Comparison of ENCODE assay signal across 3 cellular contexts in the genomic region with DNA sequence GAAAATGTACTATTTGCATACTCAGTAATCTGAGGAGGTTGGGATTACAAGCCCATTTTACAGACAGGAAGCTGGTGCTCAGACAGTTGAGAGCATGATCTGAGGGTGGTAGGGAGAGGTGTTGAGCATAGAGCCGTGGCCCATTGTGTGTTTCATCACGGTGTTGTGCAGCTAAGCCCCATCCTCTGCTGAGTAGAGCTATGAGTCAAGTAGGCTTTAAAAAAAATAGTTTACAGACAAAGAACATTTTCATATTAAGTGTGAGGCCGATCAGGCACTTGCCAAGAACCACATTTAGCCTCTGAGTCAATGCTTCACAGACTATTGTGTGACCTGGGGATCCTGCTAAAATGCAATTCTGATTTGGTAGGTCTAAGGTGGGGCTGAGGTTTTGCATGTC.
TF ChIP-seq lines count a peak whose summit lies in the region.

No MANE protein-coding gene starts in this region.

TF ChIP-seq in SK-N-SH treated with all-trans-retinoic acid at 6 μM for 48 hours, 23 proteins besides CTCF, POLR2A, EP300 and RAD21:
- TF ChIP-seq ZFP3 (CRISPR knock-in tag; IDR thresholded peaks at IDR 0.05) (peak; percentile 89), TSHZ2 (CRISPR knock-in tag; IDR thresholded peaks at IDR 0.05) (no peak)

TF ChIP-seq in SK-N-SH, 30 proteins besides CTCF, POLR2A, EP300 and RAD21:
- TF ChIP-seq, protein P1, sequence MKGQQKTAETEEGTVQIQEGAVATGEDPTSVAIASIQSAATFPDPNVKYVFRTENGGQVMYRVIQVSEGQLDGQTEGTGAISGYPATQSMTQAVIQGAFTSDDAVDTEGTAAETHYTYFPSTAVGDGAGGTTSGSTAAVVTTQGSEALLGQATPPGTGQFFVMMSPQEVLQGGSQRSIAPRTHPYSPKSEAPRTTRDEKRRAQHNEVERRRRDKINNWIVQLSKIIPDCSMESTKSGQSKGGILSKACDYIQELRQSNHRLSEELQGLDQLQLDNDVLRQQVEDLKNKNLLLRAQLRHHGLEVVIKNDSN (IDR thresholded peaks at IDR 0.05; ENCODE audit: borderline replicate concordance, low read depth) = no peak
- no peak for TF ChIP-seq TCF12 (IDR thresholded peaks at IDR 0.05)
- TF ChIP-seq SIN3A (IDR thresholded peaks at IDR 0.05; ENCODE audit: borderline replicate concordance, low read depth, low read length) = no peak
- no peak for TF ChIP-seq NRF1 (IDR thresholded peaks at IDR 0.05; ENCODE audit: low read depth, low read length)
- TF ChIP-seq, protein P2, sequence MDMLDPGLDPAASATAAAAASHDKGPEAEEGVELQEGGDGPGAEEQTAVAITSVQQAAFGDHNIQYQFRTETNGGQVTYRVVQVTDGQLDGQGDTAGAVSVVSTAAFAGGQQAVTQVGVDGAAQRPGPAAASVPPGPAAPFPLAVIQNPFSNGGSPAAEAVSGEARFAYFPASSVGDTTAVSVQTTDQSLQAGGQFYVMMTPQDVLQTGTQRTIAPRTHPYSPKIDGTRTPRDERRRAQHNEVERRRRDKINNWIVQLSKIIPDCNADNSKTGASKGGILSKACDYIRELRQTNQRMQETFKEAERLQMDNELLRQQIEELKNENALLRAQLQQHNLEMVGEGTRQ (IDR thresholded peaks at IDR 0.05; ENCODE audit: borderline replicate concordance, low read depth, low read length) = no peak
- TF ChIP-seq POLR2AphosphoS5 (IDR thresholded peaks at IDR 0.05; ENCODE audit: low read depth, low read length) = no peak
- no peak for TF ChIP-seq PBX3 (IDR thresholded peaks at IDR 0.05)
- no peak for TF ChIP-seq CHD2 (IDR thresholded peaks at IDR 0.05; ENCODE audit: low read length, partially characterized antibody)
- no peak; the same call in 1 of the 2 replicates for TF ChIP-seq NFIC (IDR thresholded peaks at IDR 0.05; ENCODE audit: borderline replicate concordance)
- TF ChIP-seq GABPA (IDR thresholded peaks at IDR 0.05; ENCODE audit: low read depth) = no peak
- TF ChIP-seq FOSL2 (IDR thresholded peaks at IDR 0.05; ENCODE audit: borderline replicate concordance, low read depth) = no peak
- no peak for TF ChIP-seq MAX (IDR thresholded peaks at IDR 0.05; ENCODE audit: low read depth)
- TF ChIP-seq, protein P3, sequence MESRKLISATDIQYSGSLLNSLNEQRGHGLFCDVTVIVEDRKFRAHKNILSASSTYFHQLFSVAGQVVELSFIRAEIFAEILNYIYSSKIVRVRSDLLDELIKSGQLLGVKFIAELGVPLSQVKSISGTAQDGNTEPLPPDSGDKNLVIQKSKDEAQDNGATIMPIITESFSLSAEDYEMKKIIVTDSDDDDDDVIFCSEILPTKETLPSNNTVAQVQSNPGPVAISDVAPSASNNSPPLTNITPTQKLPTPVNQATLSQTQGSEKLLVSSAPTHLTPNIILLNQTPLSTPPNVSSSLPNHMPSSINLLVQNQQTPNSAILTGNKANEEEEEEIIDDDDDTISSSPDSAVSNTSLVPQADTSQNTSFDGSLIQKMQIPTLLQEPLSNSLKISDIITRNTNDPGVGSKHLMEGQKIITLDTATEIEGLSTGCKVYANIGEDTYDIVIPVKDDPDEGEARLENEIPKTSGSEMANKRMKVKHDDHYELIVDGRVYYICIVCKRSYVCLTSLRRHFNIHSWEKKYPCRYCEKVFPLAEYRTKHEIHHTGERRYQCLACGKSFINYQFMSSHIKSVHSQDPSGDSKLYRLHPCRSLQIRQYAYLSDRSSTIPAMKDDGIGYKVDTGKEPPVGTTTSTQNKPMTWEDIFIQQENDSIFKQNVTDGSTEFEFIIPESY (IDR thresholded peaks at IDR 0.05; ENCODE audit: borderline replicate concordance, low read depth) = no peak
- no peak for TF ChIP-seq GATA2 (CRISPR knock-in tag; IDR thresholded peaks at IDR 0.05)
- no peak for TF ChIP-seq ELF1 (IDR thresholded peaks at IDR 0.05)
- TF ChIP-seq MEF2A (IDR thresholded peaks at IDR 0.05; ENCODE audit: borderline replicate concordance, low read depth) = no peak
- TF ChIP-seq RXRA (IDR thresholded peaks at IDR 0.05; ENCODE audit: borderline replicate concordance, low read depth) = no peak
- no peak for TF ChIP-seq SMC3 (IDR thresholded peaks at IDR 0.05; ENCODE audit: low read depth, low read length)
TF ChIP-seq in SK-N-SH: peak in this region for 0.

TF ChIP-seq in endothelial cell of umbilical vein, 7 proteins besides CTCF, POLR2A, EP300 and RAD21:
- TF ChIP-seq GATA2 (IDR thresholded peaks at IDR 0.05; ENCODE audit: insufficient read depth, insufficient read length, low read depth, low read length) (no peak), MAX (IDR thresholded peaks at IDR 0.05; ENCODE audit: insufficient read depth, insufficient read length) (no peak), POLR2AphosphoS5 (IDR thresholded peaks at IDR 0.05; ENCODE audit: insufficient read depth, low read depth, low read length) (no peak), EZH2 (IDR thresholded peaks at IDR 0.05; ENCODE audit: borderline replicate concordance, low read depth, low read length, severe bottlenecking) (no peak), FOS (IDR thresholded peaks at IDR 0.05; ENCODE audit: borderline replicate concordance, insufficient read depth, low read length) (no peak), MYC (IDR thresholded peaks at IDR 0.05; ENCODE audit: low read depth, low read length) (no peak), JUN (IDR thresholded peaks at IDR 0.05; ENCODE audit: borderline replicate concordance, insufficient read depth, insufficient read length, low read depth) (no peak)
